Comparison of ENCODE assay signal across 8 cellular contexts in the genomic region with DNA sequence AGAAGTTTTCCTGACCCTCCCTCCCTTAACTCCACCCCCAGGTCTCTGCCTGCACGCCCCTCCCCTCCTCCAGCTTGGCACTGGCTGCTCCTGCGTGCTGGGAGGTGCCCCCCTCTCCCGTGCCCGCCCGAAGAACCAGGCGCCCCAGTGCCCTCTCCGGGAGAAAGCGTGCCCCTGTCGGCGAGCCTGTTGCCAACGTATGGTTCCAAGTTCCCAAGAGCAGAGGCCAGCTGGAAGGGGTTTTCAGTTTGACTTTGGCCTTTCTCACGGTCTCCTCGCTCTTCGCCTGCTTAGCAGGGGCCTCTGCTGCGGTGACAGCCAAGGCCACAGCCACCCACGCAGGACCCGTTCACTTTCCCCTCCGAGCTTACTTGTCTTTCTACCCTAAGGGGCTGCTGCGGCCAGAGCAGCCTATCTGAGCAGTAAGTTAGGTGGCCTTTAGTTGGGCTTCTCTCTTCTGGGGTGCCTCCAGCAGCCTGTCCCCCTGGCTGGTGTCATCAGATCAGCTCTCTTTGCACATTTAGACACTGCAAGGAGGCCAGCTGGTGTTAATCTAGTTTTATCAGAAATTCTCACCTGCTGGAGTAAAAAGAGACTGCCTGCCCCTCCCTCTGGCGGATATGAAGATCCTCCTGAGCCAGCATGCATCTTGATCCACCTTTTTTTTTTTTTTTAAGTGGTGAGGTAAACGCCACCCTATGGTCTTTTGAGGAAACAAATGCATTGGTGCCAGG. TPM values are rescaled to one million over a fixed set of nuclear protein-coding genes. Genes with fewer than 3 reads are reported as not detected.
A peak's percentile ranks its signal among the peaks of the same experiment; 100 is the strongest.
DNase-seq lines count a peak whose midpoint lies in the region; ATAC-seq and TF ChIP-seq lines count a peak whose summit lies in the region.

No MANE protein-coding gene starts in this region.

- no peak for TF ChIP-seq CTCF in CD8-positive, alpha-beta T cell (IDR thresholded peaks at IDR 0.05)
- TF ChIP-seq CTCF in H9 (conservative IDR thresholded peaks at IDR 0.05) (peak; percentile 53), Peyer's patch (IDR thresholded peaks at IDR 0.05) (peak in 4 of 6 experiments; percentile 1 to 4 (median 2)), lower lobe of right lung (IDR thresholded peaks at IDR 0.05) (no peak), stomach (IDR thresholded peaks at IDR 0.05) (peak in 2 of 7 experiments; percentile 12 to 17)

- peaks cover 44% of the 10 kb centered on the region for H3K27me3 Mint-ChIP-seq in CD8-positive, alpha-beta T cell (ENCODE audit: low read depth)
- H3K27me3 Mint-ChIP-seq in H9 (ENCODE audit: low read depth), result peaks cover 86% of the 10 kb centered on the region
- peaks cover 54% of the 10 kb centered on the region for H3K27me3 Mint-ChIP-seq in dendritic cell treated with granulocyte-macrophage colony-stimulating factor and Interleukin-4, amounts not matched to agents 40 ng/mL and 50 ng/mL, for 4 days

- H2BK20ac ChIP-seq in H9 (ENCODE audit: low read depth, low read length, poor library complexity, severe bottlenecking), result no peak overlapping the region

- TF ChIP-seq POLR2A in Peyer's patch (IDR thresholded peaks at IDR 0.05) (no peak), stomach (IDR thresholded peaks at IDR 0.05) (no peak)

- H4K20me1 ChIP-seq in H9 (ENCODE audit: control insufficient read depth, insufficient read depth, insufficient read length), result no peaks in the 10 kb centered on the region

- no peak overlapping the region for H2BK120ac ChIP-seq in H9 (ENCODE audit: low read depth, low read length, poor library complexity, severe bottlenecking)

- H3K4me2 ChIP-seq in H9 (ENCODE audit: insufficient read depth, insufficient read length, low read length), result peak overlapping the region; percentile 56

- no peak overlapping the region for H3K27ac Mint-ChIP-seq in CD8-positive, alpha-beta T cell
- peak overlapping the region in 1 of 3 experiments; percentile 62; a peak in 1 of 7 replicates for H3K27ac Mint-ChIP-seq in H9
- no peak overlapping the region for H3K27ac Mint-ChIP-seq in dendritic cell treated with granulocyte-macrophage colony-stimulating factor and Interleukin-4, amounts not matched to agents 40 ng/mL and 50 ng/mL, for 4 days

- H2AFZ ChIP-seq in H9 (ENCODE audit: low read length), result no peak overlapping the region

- H3K4ac ChIP-seq in H9 (ENCODE audit: low read depth, low read length), result no peak overlapping the region

- H4K91ac ChIP-seq in H9 (ENCODE audit: insufficient read length, low read depth, low read length), result no peak overlapping the region

- intact Hi-C loops in CD8-positive, alpha-beta T cell (cut with DNase I, micrococcal nuclease), result loop anchor here (2.0 to 10.0 kb wide), 4 partner anchors 93 to 282 kb away; no protein-coding TSS in a partner anchor
- intact Hi-C loops in dendritic cell treated with granulocyte-macrophage colony-stimulating factor and Interleukin-4, amounts not matched to agents 40 ng/mL and 50 ng/mL, for 4 days (cut with micrococcal nuclease), result loop anchor here (5.0 kb wide), 1 partner anchor 277 kb away; no protein-coding TSS in a partner anchor
- intact Hi-C loops in lower lobe of right lung (cut with DNase I) (no loop called here), stomach (cut with DNase I; ENCODE audit: low total_unique reads) (no loop called here)

- no peak overlapping the region for H2BK12ac ChIP-seq in H9 (ENCODE audit: insufficient read length, low read depth, low read length)

- no peak overlapping the region for H3K18ac ChIP-seq in H9 (ENCODE audit: insufficient read length, low read depth, low read length)

- no peak overlapping the region for H3K9ac ChIP-seq in H9 (ENCODE audit: extremely low read depth, insufficient read length, low read length)

- WGBS in H9 (ENCODE audit: extremely low coverage, insufficient read length, low lambda C conversion rate), result no CpG with 5 or more reads among the region's 21 CpGs
- WGBS in stomach, 5 donors, result 5 to 6% (median 5%) methylated on average over 18 to 21 of the region's 21 CpGs

- H3K4me3 Mint-ChIP-seq in CD8-positive, alpha-beta T cell, result peak overlapping the region; percentile 81
- H3K4me3 Mint-ChIP-seq in H9, result peak overlapping the region; percentile 58 to 81
- H3K4me3 Mint-ChIP-seq in dendritic cell treated with granulocyte-macrophage colony-stimulating factor and Interleukin-4, amounts not matched to agents 40 ng/mL and 50 ng/mL, for 4 days, result peak overlapping the region; percentile 48

- H3K14ac ChIP-seq in H9 (ENCODE audit: insufficient read depth, low read length), result no peak overlapping the region

- no peaks in the 10 kb centered on the region for H3K36me3 ChIP-seq in CD8-positive, alpha-beta T cell (ENCODE audit: insufficient read depth, low read length)
- H3K36me3 ChIP-seq in Peyer's patch, result no peaks in the 10 kb centered on the region
- H3K36me3 ChIP-seq in lower lobe of right lung, result no peaks in the 10 kb centered on the region
- no peaks in the 10 kb centered on the region for H3K36me3 ChIP-seq in stomach

- no peaks in the 10 kb centered on the region for H3K9me3 ChIP-seq in CD8-positive, alpha-beta T cell (ENCODE audit: low read length)
- H3K9me3 ChIP-seq in H9 (ENCODE audit: control insufficient read depth, low read depth, low read length) (no peaks in the 10 kb centered on the region), Peyer's patch (no peaks in the 10 kb centered on the region), lower lobe of right lung (no peaks in the 10 kb centered on the region), stomach (no peaks in the 10 kb centered on the region)

- POLR2A ChIA-PET in CD8-positive, alpha-beta T cell (lab: Charles Lee), result interaction anchor here (0.6 to 2.4 kb wide), 4 partner anchors 94 to 397 kb away, joined by 3 to 10 read pairs (median 4); partner anchors contain the start of gene PARP1

- no peak overlapping the region for H3K27ac ChIP-seq in CD8-positive, alpha-beta T cell (ENCODE audit: low read depth, low read length)
- H3K27ac ChIP-seq in H9 (ENCODE audit: insufficient read length, low read depth, low read length) (no peak overlapping the region), Peyer's patch (peak overlapping the region in 2 of 4 donors; percentile 25 to 52), lower lobe of right lung (no peak overlapping the region), stomach (peak overlapping the region in 4 of 5 donors; percentile 20 to 77 (median 58))

- no peaks in the 10 kb centered on the region for H3K79me2 ChIP-seq in H9 (ENCODE audit: insufficient read depth, low read length)

- peak overlapping the region; percentile 56 for H3K4me3 ChIP-seq in CD8-positive, alpha-beta T cell (ENCODE audit: low read depth, low read length)
- peak overlapping the region; percentile 40 to 60 (median 54) for H3K4me3 ChIP-seq in Peyer's patch
- H3K4me3 ChIP-seq in lower lobe of right lung, result peak overlapping the region; percentile 54
- peak overlapping the region; percentile 54 to 73 (median 60) for H3K4me3 ChIP-seq in stomach

- peak in 4 of 7 experiments; percentile 16 to 56 (median 28) for DNase-seq in CD8-positive, alpha-beta T cell
- DNase-seq in H9 (peak; percentile 64), Peyer's patch (peak; percentile 32 to 66 (median 61)), lower lobe of right lung (no peak), stomach (peak; percentile 68), foreskin melanocyte (no peak)

- H3T11ph ChIP-seq in H9 (ENCODE audit: low read length), result no peak overlapping the region

- ATAC-seq in CD8-positive, alpha-beta T cell, result peak; percentile 44
- ATAC-seq in lower lobe of right lung, result peak; percentile 18 to 41
- no peak for ATAC-seq in GM19395 (IDR thresholded peaks at IDR 0.05; ENCODE audit: unreplicated experiment)

- H3K79me1 ChIP-seq in H9 (ENCODE audit: insufficient read depth, low read depth, low read length, poor library complexity, severe bottlenecking), result no peaks in the 10 kb centered on the region

- TF ChIP-seq EP300 in stomach (IDR thresholded peaks at IDR 0.05), result no peak

- no peak overlapping the region for H2BK15ac ChIP-seq in H9 (ENCODE audit: low read depth, low read length)

- H3K23ac ChIP-seq in H9 (ENCODE audit: insufficient read length, low read depth, low read length), result no peak overlapping the region

- peaks cover 20% of the 10 kb centered on the region for H3K4me1 ChIP-seq in CD8-positive, alpha-beta T cell (ENCODE audit: insufficient read depth, low read length)
- H3K4me1 ChIP-seq in H9 (ENCODE audit: insufficient read depth, low read length) (peaks cover 6% of the 10 kb centered on the region; the same call in 1 of the 2 replicates), Peyer's patch (peaks cover 0 to 37% (median 20%) of the 10 kb centered on the region in 4 donors), lower lobe of right lung (peaks cover 28% of the 10 kb centered on the region), stomach (peaks cover 20 to 41% (median 34%) of the 10 kb centered on the region in 4 donors)

- no peak overlapping the region for H2AK5ac ChIP-seq in H9 (ENCODE audit: insufficient read length, low read length)

- no peaks in the 10 kb centered on the region for H3K9me3 Mint-ChIP-seq in CD8-positive, alpha-beta T cell
- no peaks in the 10 kb centered on the region for H3K9me3 Mint-ChIP-seq in H9
- H3K9me3 Mint-ChIP-seq in dendritic cell treated with granulocyte-macrophage colony-stimulating factor and Interleukin-4, amounts not matched to agents 40 ng/mL and 50 ng/mL, for 4 days, result no peaks in the 10 kb centered on the region

- peaks cover 23% of the 10 kb centered on the region for H3K4me1 Mint-ChIP-seq in CD8-positive, alpha-beta T cell (ENCODE audit: low read depth)
- peaks cover 28% of the 10 kb centered on the region in 2 experiments for H3K4me1 Mint-ChIP-seq in H9
- H3K4me1 Mint-ChIP-seq in dendritic cell treated with granulocyte-macrophage colony-stimulating factor and Interleukin-4, amounts not matched to agents 40 ng/mL and 50 ng/mL, for 4 days (ENCODE audit: low read depth), result peaks cover 27% of the 10 kb centered on the region

- H4K5ac ChIP-seq in H9 (ENCODE audit: insufficient read length, low read depth, low read length), result no peak overlapping the region

- H2BK5ac ChIP-seq in H9 (ENCODE audit: insufficient read length, low read length), result no peak overlapping the region

- H3K36me3 Mint-ChIP-seq in CD8-positive, alpha-beta T cell, result no peaks in the 10 kb centered on the region
- no peaks in the 10 kb centered on the region for H3K36me3 Mint-ChIP-seq in H9 (ENCODE audit: insufficient read depth in 1 of 3, low read depth in 3 of 3)
- no peaks in the 10 kb centered on the region for H3K36me3 Mint-ChIP-seq in dendritic cell treated with granulocyte-macrophage colony-stimulating factor and Interleukin-4, amounts not matched to agents 40 ng/mL and 50 ng/mL, for 4 days (ENCODE audit: low read depth)

- no peak overlapping the region for H3K56ac ChIP-seq in H9 (ENCODE audit: insufficient read length, low read depth, low read length)

- CTCF ChIA-PET in CD8-positive, alpha-beta T cell (lab: Charles Lee), result interaction anchor here (0.6 to 2.7 kb wide), 14 partner anchors 9 to 290 kb away, joined by 3 to 16 read pairs (median 3); partner anchors contain the start of gene PARP1

- peaks cover 6% of the 10 kb centered on the region for H3K27me3 ChIP-seq in CD8-positive, alpha-beta T cell (ENCODE audit: insufficient read depth, low read length)
- H3K27me3 ChIP-seq in H9 (ENCODE audit: insufficient read depth, low read length) (peaks cover 23% of the 10 kb centered on the region; the same call in 1 of the 2 replicates), Peyer's patch (no peaks in the 10 kb centered on the region), lower lobe of right lung (ENCODE audit: low read depth) (peaks cover 20% of the 10 kb centered on the region), stomach (peaks cover 0 to 37% (median 22%) of the 10 kb centered on the region in 3 donors)

- no peak overlapping the region for H4K8ac ChIP-seq in H9 (replicated peaks; ENCODE audit: insufficient read length, low read depth, low read length)

- peaks cover 17% of the 10 kb centered on the region for H3K23me2 ChIP-seq in H9 (ENCODE audit: insufficient read length, low read depth, low read length, poor library complexity, severe bottlenecking)

RNA-seq across cellular contexts. Expression of gene STUM, which starts 1.5 kb away (rescaled TPM):
- not detected for total RNA-seq in CD8-positive, alpha-beta T cell
- total RNA-seq in H9 (2021) (0.09 and 0.11 TPM in 2 replicates), Peyer's patch (1 to 10 TPM; 1.4 to 4.6 (median 2.9) TPM), lower lobe of right lung (0.83 TPM), stomach (1 to 10 TPM in 3 of 5 donors, under 1 TPM in 2; under 0.01 to 2.8 (median 1.8) TPM)
- polyA plus RNA-seq in stomach, result 1 to 10 TPM in 2 of 3 donors, under 1 TPM in 1; 0.56 to 2.0 (median 1.2) TPM

Comparison
In these comparisons a context has a peak if more than half of its experiments do, and no peak if none do; other contexts are left out.
1. DNase-seq: peak in CD8-positive, alpha-beta T cell (4 of 7), H9 (single experiment), Peyer's patch (3 of 3) and stomach (single experiment); none in lower lobe of right lung (single experiment) and foreskin melanocyte (single experiment).
2. H3K27ac ChIP-seq: peak in stomach (4 of 5); none in CD8-positive, alpha-beta T cell (single experiment), H9 (single experiment) and lower lobe of right lung (single experiment).
3. CTCF ChIP-seq: peak in H9 (single experiment) and Peyer's patch (4 of 6); none in CD8-positive, alpha-beta T cell (single experiment) and lower lobe of right lung (single experiment).
4. intact Hi-C loops: an anchor here in CD8-positive, alpha-beta T cell (2.0 to 10.0 kb wide) and dendritic cell treated with granulocyte-macrophage colony-stimulating factor and Interleukin-4, amounts not matched to agents 40 ng/mL and 50 ng/mL, for 4 days (5.0 kb wide); none called in lower lobe of right lung and stomach.
5. Peak in every context shown above with its lines, with median percentiles within 50 percentile points of each other: H3K4me3 ChIP-seq and H3K4me3 Mint-ChIP-seq.